Comparison of ENCODE assay signal across 8 cellular contexts in genomic region chr20:44475694-44476560, GRCh38. TPM values are rescaled to one million over a fixed set of nuclear protein-coding genes. Genes with fewer than 3 reads are reported as not detected.
A peak's percentile ranks its signal among the peaks of the same experiment; 100 is the strongest.
DNase-seq lines count a peak whose midpoint lies in the region; TF ChIP-seq lines count a peak whose summit lies in the region.

TTPAL (plus strand) TSS chr20:44475874; CDS start chr20:44480000, 4,126 bp downstream.

- peak; percentile 37 for TF ChIP-seq CTCF in GM06990 (IDR thresholded peaks at IDR 0.05; ENCODE audit: insufficient read depth, low read length, poor library complexity, severe bottlenecking)
- peak; percentile 63; the same call in 1 of the 2 replicates for TF ChIP-seq CTCF in HFFc6 (IDR thresholded peaks at IDR 0.05)
- peak; percentile 36 for TF ChIP-seq CTCF in SK-N-SH (IDR thresholded peaks at IDR 0.05)

- H3F3A ChIP-seq in SK-N-SH (replicated peaks; ENCODE audit: insufficient read depth): peaks cover 6% of the 10 kb centered on the region

- 0 out of 2 replicates have a peak, but pooled peaks have one; percentile 16 for TF ChIP-seq RAD21 in SK-N-SH (IDR thresholded peaks at IDR 0.05; ENCODE audit: low read length)

- DNase-seq in GM06990 (ENCODE audit: extremely low read depth, insufficient read length) (peak; percentile 93), HFFc6 (peak; percentile 70), NAMALWA (ENCODE audit: low spot score) (peak; percentile 93), SK-N-SH (peak; percentile 97), glomerular visceral epithelial cell (ENCODE audit: extremely low spot score) (peak; percentile 89), occipital lobe (lab: John Stamatoyannopoulos, UW) (peak; percentile 86)
- peak; percentile 91 for DNase-seq in activated naive CD4-positive, alpha-beta T cell treated with anti-CD3 and anti-CD28 coated beads, Interleukin-2, amount 10 ng/mL, durations not matched to agents 7 days and 5 days

- POLR2A ChIA-PET in SK-N-SH (lab: Yijun Ruan, JAX): interaction anchor here (0.6 to 1.1 kb wide), 4 partner anchors 10 to 237 kb away, joined by 3 to 9 read pairs (median 5); partner anchors contain the start of gene SERINC3

- no peaks in the 10 kb centered on the region for H3K9me3 Mint-ChIP-seq in HFFc6
- H3K9me3 Mint-ChIP-seq in activated naive CD4-positive, alpha-beta T cell treated with anti-CD3 and anti-CD28 coated beads, Interleukin-2, amount 10 ng/mL, durations not matched to agents 7 days and 5 days: no peaks in the 10 kb centered on the region

- H3K27ac Mint-ChIP-seq in HFFc6: peak within 1 kb of the TSS; percentile 95
- peak within 1 kb of the TSS; percentile 89 for H3K27ac Mint-ChIP-seq in activated naive CD4-positive, alpha-beta T cell treated with anti-CD3 and anti-CD28 coated beads, Interleukin-2, amount 10 ng/mL, durations not matched to agents 7 days and 5 days

- H3K27me3 ChIP-seq in GM06990 (replicated peaks; ENCODE audit: control insufficient read depth, insufficient read depth, low read length) (no peaks in the 10 kb centered on the region), SK-N-SH (ENCODE audit: insufficient read depth) (no peaks in the 10 kb centered on the region)

- peak within 1 kb of the TSS; percentile 85 for H3K9ac ChIP-seq in SK-N-SH

- peaks cover 0 to 16% of the 10 kb centered on the region in 2 experiments; a peak in 2 of 4 replicates for H3K4me1 ChIP-seq in SK-N-SH (ENCODE audit: control insufficient read depth in 1 of 2, insufficient read depth in 2 of 2, low read depth in 1 of 2, low read length in 1 of 2)

- H3K36me3 ChIP-seq in GM06990 (ENCODE audit: control insufficient read depth, insufficient read depth, low read length) (peaks cover 10% of the 10 kb centered on the region), SK-N-SH (replicated peaks in 1 of 2; ENCODE audit: control insufficient read depth in 1 of 2, insufficient read depth in 2 of 2, low read length in 1 of 2) (peaks cover 0 to 10% of the 10 kb centered on the region in 2 experiments)

- H3K4me3 ChIP-seq in GM06990 (replicated peaks; ENCODE audit: low read depth, low read length) (peak within 1 kb of the TSS; percentile 86), SK-N-SH (ENCODE audit: low read depth in 2 of 2, low read length in 1 of 2) (peak within 1 kb of the TSS; percentile 81 to 82)

- peak within 1 kb of the TSS; percentile 93 for H2AFZ ChIP-seq in SK-N-SH (ENCODE audit: low read depth)

- peaks cover 31% of the 10 kb centered on the region for H3K4me1 Mint-ChIP-seq in HFFc6 (ENCODE audit: low read depth)
- H3K4me1 Mint-ChIP-seq in activated naive CD4-positive, alpha-beta T cell treated with anti-CD3 and anti-CD28 coated beads, Interleukin-2, amount 10 ng/mL, durations not matched to agents 7 days and 5 days: peaks cover 27% of the 10 kb centered on the region

- H3K27ac ChIP-seq in SK-N-SH (ENCODE audit: low read depth in 2 of 2, low read length in 1 of 2) (peak within 1 kb of the TSS; percentile 72 to 89), temporal lobe (ENCODE audit: low read depth, low read length) (peak within 1 kb of the TSS; percentile 80)

- peaks cover 7% of the 10 kb centered on the region for H3K36me3 Mint-ChIP-seq in HFFc6 (ENCODE audit: low read depth)
- H3K36me3 Mint-ChIP-seq in activated naive CD4-positive, alpha-beta T cell treated with anti-CD3 and anti-CD28 coated beads, Interleukin-2, amount 10 ng/mL, durations not matched to agents 7 days and 5 days: peaks cover 8% of the 10 kb centered on the region

- H3K79me2 ChIP-seq in SK-N-SH (ENCODE audit: insufficient read depth): peaks cover 29% of the 10 kb centered on the region; the same call in 1 of the 2 replicates

- CTCF ChIA-PET in SK-N-SH (lab: Yijun Ruan, JAX): interaction anchor here (0.6 to 2.3 kb wide), 13 partner anchors 17 to 286 kb away, joined by 3 to 13 read pairs (median 4); partner anchors contain the start of gene SERINC3
- CTCF ChIA-PET in activated naive CD4-positive, alpha-beta T cell treated with anti-CD3 and anti-CD28 coated beads, Interleukin-2, amount 10 ng/mL, durations not matched to agents 7 days and 5 days (lab: Charles Lee): interaction anchor here (0.7 to 1.9 kb wide), 7 partner anchors 11 to 134 kb away, joined by 3 to 19 read pairs (median 3); no protein-coding TSS in a partner anchor

- no peaks in the 10 kb centered on the region for H3K9me2 ChIP-seq in SK-N-SH

- peaks cover 4% of the 10 kb centered on the region; the same call in 1 of the 2 replicates for H3K27me3 Mint-ChIP-seq in HFFc6 (ENCODE audit: insufficient read depth)
- H3K27me3 Mint-ChIP-seq in activated naive CD4-positive, alpha-beta T cell treated with anti-CD3 and anti-CD28 coated beads, Interleukin-2, amount 10 ng/mL, durations not matched to agents 7 days and 5 days: peaks cover 13% of the 10 kb centered on the region

- H3K9me3 ChIP-seq in SK-N-SH: no peaks in the 10 kb centered on the region

- WGBS in SK-N-SH (ENCODE audit: low lambda C conversion rate): under 1% methylated on average over 41 of the region's 55 CpGs

- H3K4me2 ChIP-seq in SK-N-SH: peak within 1 kb of the TSS; percentile 85

- H3K4me3 Mint-ChIP-seq in HFFc6: peak within 1 kb of the TSS; percentile 91
- peak within 1 kb of the TSS; percentile 92 for H3K4me3 Mint-ChIP-seq in activated naive CD4-positive, alpha-beta T cell treated with anti-CD3 and anti-CD28 coated beads, Interleukin-2, amount 10 ng/mL, durations not matched to agents 7 days and 5 days

- TF ChIP-seq EP300 in SK-N-SH (IDR thresholded peaks at IDR 0.05; ENCODE audit: borderline replicate concordance in 1 of 2, low read depth in 1 of 2, low read length in 1 of 2): no peak

- no peaks in the 10 kb centered on the region for H4K20me1 ChIP-seq in SK-N-SH (ENCODE audit: insufficient read depth)

TF ChIP-seq in SK-N-SH, 30 proteins besides CTCF, POLR2A, EP300 and RAD21:
- peak; percentile 76 for TF ChIP-seq MXI1 (IDR thresholded peaks at IDR 0.05; ENCODE audit: low read depth, low read length)
- peak; percentile 66 for TF ChIP-seq NRF1 (IDR thresholded peaks at IDR 0.05; ENCODE audit: low read depth, low read length)
- TF ChIP-seq GABPA (IDR thresholded peaks at IDR 0.05; ENCODE audit: low read depth): peak; percentile 76
- peak; percentile 83; the same call in 1 of the 2 replicates for TF ChIP-seq MAX (IDR thresholded peaks at IDR 0.05; ENCODE audit: low read depth)
- peak; percentile 82 for TF ChIP-seq TAF1 (IDR thresholded peaks at IDR 0.05; ENCODE audit: borderline replicate concordance, low read depth, low read length)
- no peak for TF ChIP-seq NFIC (IDR thresholded peaks at IDR 0.05; ENCODE audit: borderline replicate concordance)
- peak; percentile 6; the same call in 1 of the 2 replicates for TF ChIP-seq PBX3 (IDR thresholded peaks at IDR 0.05)
- TF ChIP-seq IRF3 (IDR thresholded peaks at IDR 0.05; ENCODE audit: low read depth, low read length): no peak
- peak; percentile 28 for TF ChIP-seq CHD2 (IDR thresholded peaks at IDR 0.05; ENCODE audit: low read length, partially characterized antibody)
- no peak for TF ChIP-seq RXRA (IDR thresholded peaks at IDR 0.05; ENCODE audit: borderline replicate concordance, low read depth)
- peak; percentile 64; the same call in 1 of the 2 replicates for TF ChIP-seq ELF1 (IDR thresholded peaks at IDR 0.05)
- peak; percentile 16; the same call in 1 of the 2 replicates for TF ChIP-seq SMC3 (IDR thresholded peaks at IDR 0.05; ENCODE audit: low read depth, low read length)
- peak; percentile 96 for TF ChIP-seq POLR2AphosphoS5 (IDR thresholded peaks at IDR 0.05; ENCODE audit: low read depth, low read length)

RNA-seq across cellular contexts. Expression of gene TTPAL, which starts in this region (rescaled TPM):
- 10 to 100 TPM; 28.7 to 38.7 (median 35.2) TPM for total RNA-seq in HFFc6 (2021; fragmentation: NEBNext Ultra II Directional; extraction: Animal tissue kit (Norgen Biotek cat#: 25700))
- 4.9 and 5.7 TPM in 2 replicates for polyA plus RNA-seq in SK-N-SH (2012; rRNA removed)
- polyA plus RNA-seq in SK-N-SH (2012; cell fraction: cytosol; rRNA removed): 5.4 and 5.6 TPM in 2 replicates
- 12.4 and 16.5 TPM in 2 replicates for polyA plus RNA-seq in SK-N-SH (2012; cell fraction: nucleus; rRNA removed)
- total RNA-seq in occipital lobe: 8.3 TPM
- total RNA-seq in temporal lobe: 8.6 TPM

Comparison
In these comparisons a context has a peak if more than half of its experiments do, and no peak if none do; other contexts are left out.
1. Peak in every context shown above with its lines: DNase-seq, H3K4me3 ChIP-seq and H3K27ac ChIP-seq.